Comparison of ENCODE assay signal across 6 cellular contexts in genomic region chr4:85033838-85034237, GRCh38.
DNase-seq lines count a peak whose midpoint lies in the region; ATAC-seq, FAIRE-seq and TF ChIP-seq lines count a peak whose summit lies in the region.
"Not testable (repeated sequence)": the region's sequence is repeated elsewhere in the genome, so short reads cannot be mapped to it uniquely, and the experiment has no call there.

No MANE protein-coding gene starts in this region.

- not testable (repeated sequence) for H3K36me3 ChIP-seq in HCT116 (ENCODE audit: control insufficient read depth in 1 of 2, insufficient read depth in 2 of 2, low read length in 2 of 2); OCI-LY7 (ENCODE audit: insufficient read depth, low read length); K562 (ENCODE audit: control insufficient read depth, insufficient read depth, low read length); mesendoderm (ENCODE audit: control insufficient read depth, insufficient read depth, low read length)

- peak; percentile 4 for DNase-seq in DMS53 (lab: John Stamatoyannopoulos, UW)
- not testable (repeated sequence) for DNase-seq in HCT116 (ENCODE audit: low read depth, low spot score); K562 (ENCODE audit: extremely low read depth in 1 of 4, low spot score in 3 of 4)
- DNase-seq in KBM-7: peak; percentile 3
- DNase-seq in OCI-LY7 (ENCODE audit: low spot score): peak; percentile 2
- peak; percentile 17 for DNase-seq in mesendoderm

- not testable (repeated sequence) for H3K4me1 ChIP-seq in HCT116 (ENCODE audit: control insufficient read depth in 1 of 2, insufficient read depth in 2 of 2, low read length in 2 of 2); OCI-LY7 (ENCODE audit: insufficient read depth, low read length, poor library complexity, severe bottlenecking); K562 (replicated peaks in 1 of 2; ENCODE audit: control insufficient read depth in 2 of 2, insufficient read depth in 2 of 2, low read length in 2 of 2); mesendoderm (ENCODE audit: control insufficient read depth, low read depth, low read length)

- RAD21 ChIA-PET in HCT116 (lab: Charles Lee; ENCODE audit: low non-redundant PET in 1 of 2, low total read pairs in 2 of 2, uncharacterized antibody in 2 of 2, unreplicated experiment in 2 of 2): not testable (repeated sequence)

- H3K27ac ChIP-seq in HCT116 (ENCODE audit: low read depth, low read length); OCI-LY7 (ENCODE audit: low read depth, low read length, poor library complexity, severe bottlenecking); K562 (ENCODE audit: extremely low read depth, low read depth, low read length); mesendoderm (ENCODE audit: low read depth, low read length): not testable (repeated sequence)

- not testable (repeated sequence) for H3K27me3 ChIP-seq in HCT116 (ENCODE audit: insufficient read depth, low read length); K562 (ENCODE audit: control insufficient read depth in 2 of 2, insufficient read depth in 2 of 2, low read length in 2 of 2); mesendoderm (ENCODE audit: insufficient read depth, low read length, poor library complexity)

- H3K4me3 ChIP-seq in HCT116 (replicated peaks in 1 of 2; ENCODE audit: low read depth in 1 of 2, low read length in 2 of 2); OCI-LY7 (ENCODE audit: low read depth, low read length, poor library complexity, severe bottlenecking); K562; mesendoderm (ENCODE audit: low read length): not testable (repeated sequence)

- TF ChIP-seq EP300 in K562 (IDR thresholded peaks at IDR 0.05; ENCODE audit: low read length): not testable (repeated sequence)

- H3K23ac ChIP-seq in mesendoderm (ENCODE audit: low read length): not testable (repeated sequence)

- H2AK5ac ChIP-seq in mesendoderm (ENCODE audit: low read length): not testable (repeated sequence)

- TF ChIP-seq CTCF in HCT116 (IDR thresholded peaks at IDR 0.05 in 2 of 3, conservative IDR thresholded peaks at IDR 0.05 in 1 of 3; ENCODE audit: borderline replicate concordance in 1 of 3, insufficient read depth in 1 of 3, low read depth in 2 of 3, low read length in 2 of 3); OCI-LY7 (conservative IDR thresholded peaks at IDR 0.05; ENCODE audit: low read length); K562 (IDR thresholded peaks at IDR 0.05 in 2 of 3, conservative IDR thresholded peaks at IDR 0.05 in 1 of 3; ENCODE audit: insufficient read depth in 2 of 3, low read depth in 1 of 3, low read length in 3 of 3): not testable (repeated sequence)

- H3K9me2 ChIP-seq in HCT116 (ENCODE audit: insufficient read depth); OCI-LY7 (ENCODE audit: insufficient read depth, low read length): not testable (repeated sequence)

- H2BK5ac ChIP-seq in mesendoderm (ENCODE audit: low read length): not testable (repeated sequence)

- H2BK15ac ChIP-seq in mesendoderm (replicated peaks; ENCODE audit: low read depth): not testable (repeated sequence)

- CTCF ChIA-PET in HCT116 (lab: Charles Lee); OCI-LY7 (lab: Charles Lee; ENCODE audit: unreplicated experiment); K562 (lab: Yijun Ruan, JAX; ENCODE audit: low intra/inter-chr PET ratio): not testable (repeated sequence)

- not testable (repeated sequence) for TF ChIP-seq RAD21 in HCT116 (IDR thresholded peaks at IDR 0.05; ENCODE audit: low read depth); K562 (CRISPR knock-in tag; conservative IDR thresholded peaks at IDR 0.05 in 1 of 2, IDR thresholded peaks at IDR 0.05 in 1 of 2)

- H3K4me2 ChIP-seq in HCT116 (ENCODE audit: low read length); OCI-LY7 (ENCODE audit: low read length); K562 (ENCODE audit: insufficient read depth, low read length); mesendoderm (ENCODE audit: low read length): not testable (repeated sequence)

- not testable (repeated sequence) for H3K9ac ChIP-seq in HCT116 (ENCODE audit: low read length); K562 (ENCODE audit: insufficient read depth in 1 of 2, low read depth in 2 of 2, low read length in 2 of 2); mesendoderm (ENCODE audit: low read length)

- not testable (repeated sequence) for H3K4ac ChIP-seq in mesendoderm (ENCODE audit: low read depth, low read length)

- intact Hi-C loops in HCT116 (cut with micrococcal nuclease); OCI-LY7 (cut with micrococcal nuclease; ENCODE audit: unreplicated experiment); K562 (cut with micrococcal nuclease): not testable (repeated sequence)

- not testable (repeated sequence) for BruUV-seq in HCT116 (replicated peaks; lab: Mats Ljungman, UMichigan); OCI-LY7 (replicated peaks; lab: Mats Ljungman, UMichigan); K562 (replicated peaks; lab: Mats Ljungman, UMichigan)

- H3K56ac ChIP-seq in mesendoderm (ENCODE audit: low read length): not testable (repeated sequence)

- not testable (repeated sequence) for H3K9me3 ChIP-seq in HCT116 (ENCODE audit: control insufficient read depth in 1 of 2, insufficient read depth in 1 of 2, low read depth in 1 of 2, low read length in 2 of 2); OCI-LY7 (ENCODE audit: low read length); K562 (replicated peaks; ENCODE audit: control insufficient read depth, insufficient read depth, low read depth, low read length)

- H3K79me2 ChIP-seq in HCT116 (ENCODE audit: insufficient read depth, low read length); OCI-LY7 (ENCODE audit: insufficient read depth, low read depth, low read length); K562 (ENCODE audit: control insufficient read depth, insufficient read depth, low read length); mesendoderm (ENCODE audit: control insufficient read depth, insufficient read depth, low read length): not testable (repeated sequence)

- TF ChIP-seq POLR2A in HCT116 (IDR thresholded peaks at IDR 0.05; ENCODE audit: borderline replicate concordance, extremely low read depth, insufficient read depth, insufficient read length); K562 (conservative IDR thresholded peaks at IDR 0.05): not testable (repeated sequence)

- not testable (repeated sequence) for H2AFZ ChIP-seq in HCT116 (ENCODE audit: low read depth, low read length, poor library complexity, severe bottlenecking); OCI-LY7 (ENCODE audit: low read length); K562 (ENCODE audit: low read depth, low read length)

- not testable (repeated sequence) for FAIRE-seq in K562 (lab: Jason Lieb, UNC)

- not testable (repeated sequence) for H2BK120ac ChIP-seq in mesendoderm (ENCODE audit: low read depth, low read length)

- ATAC-seq in HCT116, K562: not testable (repeated sequence)

- WGBS in K562 (ENCODE audit: insufficient coverage, low coverage, missing lambda C conversion rate): 1% methylated on average over 6 of the region's 6 CpGs
- no CpG with 5 or more reads among the region's 6 CpGs for WGBS in mesendoderm (ENCODE audit: extremely low coverage, insufficient coverage, low lambda C conversion rate)

- not testable (repeated sequence) for H4K8ac ChIP-seq in mesendoderm (ENCODE audit: low read depth, low read length)

- H3K9me1 ChIP-seq in K562 (ENCODE audit: control insufficient read depth, insufficient read depth, low read length): not testable (repeated sequence)

- not testable (repeated sequence) for H4K5ac ChIP-seq in mesendoderm (ENCODE audit: low read length)

- not testable (repeated sequence) for H3K79me1 ChIP-seq in mesendoderm (ENCODE audit: low read length)

- not testable (repeated sequence) for H3K18ac ChIP-seq in mesendoderm (ENCODE audit: low read length)

- H4K20me1 ChIP-seq in HCT116 (ENCODE audit: insufficient read depth); OCI-LY7 (ENCODE audit: insufficient read depth, low read length); K562 (replicated peaks; ENCODE audit: control insufficient read depth, insufficient read depth, low read length): not testable (repeated sequence)

- POLR2A ChIA-PET in HCT116 (lab: Charles Lee); OCI-LY7 (lab: Charles Lee); K562 (lab: Yijun Ruan, JAX): not testable (repeated sequence)

- in situ Hi-C loops in KBM-7 (cut with MboI; ENCODE audit: low pct_unique_long_range_greater_than_20kb, low sequenced_read_pairs); K562 (cut with MboI): not testable (repeated sequence)

TF ChIP-seq in HCT116, 20 proteins besides CTCF, POLR2A, EP300 and RAD21:
- 0 out of 2 replicates have a peak, but pooled peaks have one; percentile 19 for TF ChIP-seq CBX3 (IDR thresholded peaks at IDR 0.05; ENCODE audit: low read depth)

TF ChIP-seq in K562, 482 proteins besides CTCF, POLR2A, EP300 and RAD21:
- peak; percentile 53; the same call in 1 of the 2 replicates for TF ChIP-seq CBX5 (IDR thresholded peaks at IDR 0.05; ENCODE audit: borderline replicate concordance, low read depth)
